Comparison of ENCODE assay signal across 9 cellular contexts in the genomic region with DNA sequence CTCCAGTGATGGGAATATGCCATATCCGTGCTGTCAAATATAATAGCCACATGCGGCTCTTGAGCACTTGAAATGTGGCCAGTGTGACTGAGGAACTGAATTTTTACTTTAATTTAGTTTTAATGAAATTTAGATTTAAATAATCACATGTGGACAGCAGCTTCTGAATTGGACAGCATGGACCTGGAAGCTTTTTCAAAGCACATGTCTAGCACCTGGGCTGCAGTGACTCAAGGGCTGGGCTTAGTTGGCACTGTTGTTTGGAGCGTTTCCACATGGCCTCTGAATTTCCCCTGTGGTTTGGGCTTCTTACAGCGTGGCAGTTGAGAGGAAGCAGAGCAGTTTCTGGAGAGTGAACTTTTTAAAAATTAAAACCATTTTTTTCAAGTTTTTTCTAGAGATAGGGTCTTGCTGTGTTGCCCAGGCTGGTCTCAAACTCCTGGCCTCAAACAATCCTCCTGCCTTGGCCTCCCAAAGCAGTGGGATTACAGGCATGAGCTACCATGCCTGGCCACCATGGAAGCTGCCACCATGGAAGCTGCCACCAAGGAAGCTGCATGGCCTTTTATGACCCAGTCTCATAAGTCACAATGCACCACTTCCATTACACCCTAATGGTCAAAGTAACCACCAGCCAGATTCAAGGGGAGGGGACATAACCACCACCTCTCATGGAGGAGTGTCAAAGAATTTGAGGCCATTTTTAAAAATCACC. TPM values are rescaled to one million over a fixed set of nuclear protein-coding genes. Genes with fewer than 3 reads are reported as not detected.
DNase-seq lines count a peak whose midpoint lies in the region; ATAC-seq, FAIRE-seq and TF ChIP-seq lines count a peak whose summit lies in the region.
"Had no signal": no experiment of that assay in that cellular context is flagged by ENCODE, and none has a peak within 500 bp of the region (broad histone marks: within the 10 kb centered on the region; RNA-seq: fewer than 3 reads in every experiment).

No MANE protein-coding gene starts in this region.

- FAIRE-seq in HTR-8/SVneo (lab: Jason Lieb, UNC): no peak

- ATAC-seq in activated B cell treated with CpG ODN at 0.5 μM for 24 hours (ENCODE audit: low read depth) (peak; percentile 78), GM19035 (IDR thresholded peaks at IDR 0.05; ENCODE audit: unreplicated experiment) (no peak), GM19328 (IDR thresholded peaks at IDR 0.05; ENCODE audit: unreplicated experiment) (no peak)

- no peak overlapping the region for H3K4me3 Mint-ChIP-seq in activated B cell treated with CpG ODN at 0.5 μM for 24 hours
- no peak overlapping the region for H3K4me3 Mint-ChIP-seq in activated T-helper 2 cell treated with anti-CD3 and anti-CD28 coated beads, Interferon-gamma antibody, Interleukin-2, Interleukin-4, amounts not matched to agents 10 μg/mL and 5 μg/mL and 100 μg/mL, durations not matched to agents 14 hours and 24 hours and 36 hours (ENCODE audit: low read depth)

- POLR2A ChIA-PET in activated B cell treated with CpG ODN at 0.5 μM for 24 hours (lab: Charles Lee): interaction anchor here (1.2 to 1.6 kb wide), 3 partner anchors 10 to 20 kb away, joined by 3 to 4 read pairs (median 4); no protein-coding TSS in a partner anchor

- CTCF ChIA-PET in activated B cell treated with CpG ODN at 0.5 μM for 24 hours (lab: Charles Lee): no interaction called here

- peak; percentile 49 for DNase-seq in GM12865 (ENCODE audit: low read depth)
- DNase-seq in activated B cell treated with CpG ODN at 0.5 μM for 24 hours: no peak
- peak; percentile 40 for DNase-seq in ecto neural progenitor cell (ENCODE audit: low spot score)
- peak; percentile 31 to 32 for DNase-seq in stimulated activated CD4-positive, alpha-beta T cell treated with anti-CD3 and anti-CD28 coated beads, Interleukin-15, amount 100 ng/mL, for 48 hours (ENCODE audit: low read depth in 2 of 2)
- no peak for DNase-seq in HTR-8/SVneo (ENCODE audit: insufficient read length, low spot score)
- DNase-seq in activated T-helper 2 cell treated with anti-CD3 and anti-CD28 coated beads, Interferon-gamma antibody, Interleukin-2, Interleukin-4, amounts not matched to agents 10 μg/mL and 5 μg/mL and 100 μg/mL, durations not matched to agents 14 hours and 24 hours and 36 hours (ENCODE audit: low spot score): no peak
- DNase-seq: NCI-H526 treated with DMSO at 0.1 percent for 48 hours had no signal

- TF ChIP-seq CTCF in GM12865 (IDR thresholded peaks at IDR 0.05; ENCODE audit: insufficient read depth, low read depth, low read length, missing control alignments) (no peak), activated B cell treated with CpG ODN at 0.5 μM for 24 hours (IDR thresholded peaks at IDR 0.05) (no peak)

- H3K36me3 Mint-ChIP-seq in activated B cell treated with CpG ODN at 0.5 μM for 24 hours (ENCODE audit: low read depth): no peaks in the 10 kb centered on the region
- no peaks in the 10 kb centered on the region for H3K36me3 Mint-ChIP-seq in activated T-helper 2 cell treated with anti-CD3 and anti-CD28 coated beads, Interferon-gamma antibody, Interleukin-2, Interleukin-4, amounts not matched to agents 10 μg/mL and 5 μg/mL and 100 μg/mL, durations not matched to agents 14 hours and 24 hours and 36 hours (ENCODE audit: low read depth)

- intact Hi-C loops in activated B cell treated with CpG ODN at 0.5 μM for 24 hours (cut with micrococcal nuclease): no loop called here
- intact Hi-C loops in activated T-helper 2 cell treated with anti-CD3 and anti-CD28 coated beads, Interferon-gamma antibody, Interleukin-2, Interleukin-4, amounts not matched to agents 10 μg/mL and 5 μg/mL and 100 μg/mL, durations not matched to agents 14 hours and 24 hours and 36 hours (cut with micrococcal nuclease): no loop called here

- no peaks in the 10 kb centered on the region for H3K9me3 Mint-ChIP-seq in activated B cell treated with CpG ODN at 0.5 μM for 24 hours
- H3K9me3 Mint-ChIP-seq in activated T-helper 2 cell treated with anti-CD3 and anti-CD28 coated beads, Interferon-gamma antibody, Interleukin-2, Interleukin-4, amounts not matched to agents 10 μg/mL and 5 μg/mL and 100 μg/mL, durations not matched to agents 14 hours and 24 hours and 36 hours: no peaks in the 10 kb centered on the region

- H3K4me3 ChIP-seq in GM12865 (ENCODE audit: low read depth, low read length): no peak overlapping the region

- peaks cover 31% of the 10 kb centered on the region for H3K4me1 Mint-ChIP-seq in activated B cell treated with CpG ODN at 0.5 μM for 24 hours
- H3K4me1 Mint-ChIP-seq in activated T-helper 2 cell treated with anti-CD3 and anti-CD28 coated beads, Interferon-gamma antibody, Interleukin-2, Interleukin-4, amounts not matched to agents 10 μg/mL and 5 μg/mL and 100 μg/mL, durations not matched to agents 14 hours and 24 hours and 36 hours (ENCODE audit: low read depth): peaks cover 29% of the 10 kb centered on the region

- H3K27me3 Mint-ChIP-seq in activated B cell treated with CpG ODN at 0.5 μM for 24 hours: no peaks in the 10 kb centered on the region
- peaks cover 32% of the 10 kb centered on the region for H3K27me3 Mint-ChIP-seq in activated T-helper 2 cell treated with anti-CD3 and anti-CD28 coated beads, Interferon-gamma antibody, Interleukin-2, Interleukin-4, amounts not matched to agents 10 μg/mL and 5 μg/mL and 100 μg/mL, durations not matched to agents 14 hours and 24 hours and 36 hours (ENCODE audit: low read depth)

- H3K27ac Mint-ChIP-seq in activated B cell treated with CpG ODN at 0.5 μM for 24 hours: no peak overlapping the region
- no peak overlapping the region for H3K27ac Mint-ChIP-seq in activated T-helper 2 cell treated with anti-CD3 and anti-CD28 coated beads, Interferon-gamma antibody, Interleukin-2, Interleukin-4, amounts not matched to agents 10 μg/mL and 5 μg/mL and 100 μg/mL, durations not matched to agents 14 hours and 24 hours and 36 hours

RNA-seq across cellular contexts. Expression of gene TOB1, which starts 6.7 kb away (rescaled TPM):
- 18.8 and 20.4 TPM in 2 replicates for total RNA-seq in activated B cell treated with CpG ODN at 0.5 μM for 24 hours
- 28.5 and 28.9 TPM in 2 replicates for total RNA-seq in activated T-helper 2 cell treated with anti-CD3 and anti-CD28 coated beads, Interferon-gamma antibody, Interleukin-2, Interleukin-4, amounts not matched to agents 10 μg/mL and 5 μg/mL and 100 μg/mL, durations not matched to agents 14 hours and 24 hours and 36 hours

RNA-seq across cellular contexts. Expression of gene WFIKKN2, which starts 37.5 kb away (rescaled TPM):
- not detected in 2 replicates for total RNA-seq in activated B cell treated with CpG ODN at 0.5 μM for 24 hours
- total RNA-seq in activated T-helper 2 cell treated with anti-CD3 and anti-CD28 coated beads, Interferon-gamma antibody, Interleukin-2, Interleukin-4, amounts not matched to agents 10 μg/mL and 5 μg/mL and 100 μg/mL, durations not matched to agents 14 hours and 24 hours and 36 hours: not detected in 2 replicates

Comparison
In these comparisons a context has a peak if more than half of its experiments do, and no peak if none do; other contexts are left out.
1. DNase-seq: peak in GM12865 (single experiment), ecto neural progenitor cell (single experiment) and stimulated activated CD4-positive, alpha-beta T cell treated with anti-CD3 and anti-CD28 coated beads, Interleukin-15, amount 100 ng/mL, for 48 hours (2 of 2); none in activated B cell treated with CpG ODN at 0.5 μM for 24 hours (single experiment), HTR-8/SVneo (single experiment) and activated T-helper 2 cell treated with anti-CD3 and anti-CD28 coated beads, Interferon-gamma antibody, Interleukin-2, Interleukin-4, amounts not matched to agents 10 μg/mL and 5 μg/mL and 100 μg/mL, durations not matched to agents 14 hours and 24 hours and 36 hours (single experiment).